17 cellular contexts compared by ENCODE assay signal in genomic region chr1:151289991-151290708, GRCh38. TPM values are rescaled to one million over a fixed set of nuclear protein-coding genes. Genes with fewer than 3 reads are reported as not detected.
DNase-seq lines count a peak whose midpoint lies in the region; ATAC-seq and TF ChIP-seq lines count a peak whose summit lies in the region.
"Had no signal": no experiment of that assay in that cellular context is flagged by ENCODE, and none has a peak within 500 bp of the region (broad histone marks: within the 10 kb centered on the region; RNA-seq: fewer than 3 reads in every experiment).

No MANE protein-coding gene starts in this region.

- TF ChIP-seq CTCF in Panc1 (IDR thresholded peaks at IDR 0.05) (no peak), PC-9 (conservative IDR thresholded peaks at IDR 0.05) (no peak)

- 0 out of 2 replicates have a peak, but pooled peaks cover 7% of the 10 kb centered on the region for H3K79me2 ChIP-seq in PC-9 (ENCODE audit: low read depth)

- H3K4me1 ChIP-seq in Panc1 (ENCODE audit: control insufficient read depth, insufficient read depth, low read length) (peaks cover 3% of the 10 kb centered on the region; the same call in 1 of the 2 replicates), PC-9 (replicated peaks; ENCODE audit: insufficient read depth) (no peaks in the 10 kb centered on the region)
- H3K4me1 ChIP-seq: adrenal gland, pancreas had no signal

- H3K4me1 Mint-ChIP-seq in immature natural killer cell = peaks cover 64 to 65% of the 10 kb centered on the region in 2 donors

- no peak for DNase-seq in activated naive CD4-positive, alpha-beta T cell treated with anti-CD3 and anti-CD28 coated beads, Interleukin-2, amount 50 U/mL, for 72 hours (ENCODE audit: low spot score in 2 of 2)
- no peak for DNase-seq in activated naive CD4-positive, alpha-beta T cell treated with anti-CD3 and anti-CD28 coated beads, Interleukin-2, amount 50 U/mL, for 16 hours
- no peak for DNase-seq in Panc1 (ENCODE audit: low read depth, low spot score)
- no peak for DNase-seq in immature natural killer cell
- no peak for DNase-seq in PC-9
- DNase-seq in ecto neural progenitor cell (ENCODE audit: low spot score) = no peak
- no peak for DNase-seq in SHP77 (lab: John Stamatoyannopoulos, UW)
- DNase-seq: activated CD4-positive, alpha-beta T cell treated with anti-CD3 and anti-CD28 coated beads, Interleukin-2, amount 50 U/mL, for 1 hour; activated T-cell treated with anti-CD3 and anti-CD28 coated beads, Interleukin-2, amount 50 U/mL, for 4 hours; glutamatergic neuron; left ventricle myocardium superior; MM.1S; NCI-H1694; NCI-H82; pancreas had no signal

- POLR2A ChIA-PET in Panc1 (lab: Charles Lee) = no interaction called here
- POLR2A ChIA-PET in PC-9 (lab: Charles Lee; ENCODE audit: unreplicated experiment) = no interaction called here

- peaks cover 7% of the 10 kb centered on the region for H3K36me3 ChIP-seq in Panc1 (ENCODE audit: control insufficient read depth, insufficient read depth, low read length)
- H3K36me3 ChIP-seq in PC-9 (ENCODE audit: low read depth) = peaks cover 8% of the 10 kb centered on the region; the same call in 1 of the 2 replicates

- peak overlapping the region; percentile 64 to 67 (median 66) for H3K4me3 Mint-ChIP-seq in immature natural killer cell
- H3K4me3 Mint-ChIP-seq: activated T-cell treated with anti-CD3 and anti-CD28 coated beads, Interleukin-2, amount 50 U/mL, for 4 hours had no signal

- no peak for ATAC-seq in activated naive CD4-positive, alpha-beta T cell treated with anti-CD3 and anti-CD28 coated beads, Interleukin-2, amount 50 U/mL, for 72 hours
- ATAC-seq in Panc1 (peak; percentile 20; the same call in 1 of the 2 replicates), GM19023 (IDR thresholded peaks at IDR 0.05; ENCODE audit: unreplicated experiment) (no peak)
- ATAC-seq: activated T-cell treated with anti-CD3 and anti-CD28 coated beads, Interleukin-2, amount 50 U/mL, for 4 hours; left ventricle myocardium superior had no signal

- CTCF ChIA-PET in Panc1 (lab: Charles Lee) (no interaction called here), PC-9 (lab: Charles Lee) (no interaction called here)

- no peaks in the 10 kb centered on the region; the same call in 1 of the 2 replicates for H4K20me1 ChIP-seq in PC-9 (ENCODE audit: insufficient read depth)

- H3K9me2 ChIP-seq in PC-9 (ENCODE audit: insufficient read depth) = no peaks in the 10 kb centered on the region

- H3K27ac Mint-ChIP-seq in activated naive CD4-positive, alpha-beta T cell treated with anti-CD3 and anti-CD28 coated beads, Interleukin-2, amount 50 U/mL, for 72 hours = peak overlapping the region; percentile 67 to 81
- peak overlapping the region; percentile 80 to 95 (median 89) for H3K27ac Mint-ChIP-seq in immature natural killer cell

- no peaks in the 10 kb centered on the region for H3K9me3 Mint-ChIP-seq in activated naive CD4-positive, alpha-beta T cell treated with anti-CD3 and anti-CD28 coated beads, Interleukin-2, amount 50 U/mL, for 72 hours
- H3K9me3 Mint-ChIP-seq in immature natural killer cell = no peaks in the 10 kb centered on the region
- H3K9me3 Mint-ChIP-seq: activated T-cell treated with anti-CD3 and anti-CD28 coated beads, Interleukin-2, amount 50 U/mL, for 4 hours had no signal

- H3K4me2 ChIP-seq in PC-9 = no peak overlapping the region

- no peak overlapping the region for H2AFZ ChIP-seq in PC-9

- peaks cover 8 to 25% (median 21%) of the 10 kb centered on the region in 3 donors for H3K27me3 Mint-ChIP-seq in immature natural killer cell (ENCODE audit: low read depth in 3 of 3)

- in situ Hi-C loops in Panc1 (cut with HindIII; ENCODE audit: low pct_unique_long_range_greater_than_20kb, low sequenced_read_pairs) = no loop called here

- H3K27ac ChIP-seq in Panc1 (ENCODE audit: low read length) (no peak overlapping the region), PC-9 (no peak overlapping the region)
- H3K27ac ChIP-seq: adrenal gland, pancreas had no signal

- H3K4me3 ChIP-seq in Panc1 (ENCODE audit: low read depth in 2 of 2, low read length in 2 of 2) = no peak overlapping the region
- H3K4me3 ChIP-seq in PC-9 = no peak overlapping the region
- H3K4me3 ChIP-seq: adrenal gland, pancreas had no signal

- H3K9me3 ChIP-seq in Panc1 (ENCODE audit: control insufficient read depth, insufficient read depth, low read depth, low read length) (no peaks in the 10 kb centered on the region), PC-9 (ENCODE audit: insufficient read depth, low read depth) (no peaks in the 10 kb centered on the region)
- H3K9me3 ChIP-seq: adrenal gland, pancreas had no signal

- no peaks in the 10 kb centered on the region for H3K36me3 Mint-ChIP-seq in activated naive CD4-positive, alpha-beta T cell treated with anti-CD3 and anti-CD28 coated beads, Interleukin-2, amount 50 U/mL, for 72 hours
- H3K36me3 Mint-ChIP-seq in immature natural killer cell = peaks cover 7 to 23% (median 13%) of the 10 kb centered on the region in 3 donors

- intact Hi-C loops in Panc1 (cut with micrococcal nuclease; ENCODE audit: unreplicated experiment) (no loop called here), PC-9 (cut with micrococcal nuclease; ENCODE audit: unreplicated experiment) (loop anchor here (10.0 kb wide), 1 partner anchor 545 kb away; the partner anchor contains the start of genes C2CD4D and RORC)

- H3F3A ChIP-seq in PC-9 (ENCODE audit: insufficient read depth, low read depth) = peaks cover 11% of the 10 kb centered on the region; the same call in 1 of the 2 replicates

- no peaks in the 10 kb centered on the region for H3K27me3 ChIP-seq in Panc1 (ENCODE audit: control insufficient read depth, insufficient read depth, low read length)
- no peaks in the 10 kb centered on the region for H3K27me3 ChIP-seq in PC-9 (ENCODE audit: insufficient read depth, low read depth)
- H3K27me3 ChIP-seq: adrenal gland, pancreas had no signal

- BruUV-seq in Panc1 (replicated peaks; lab: Mats Ljungman, UMichigan) = no TSS peak
- BruUV-seq in PC-9 (replicated peaks; lab: Mats Ljungman, UMichigan) = no TSS peak

RNA-seq across cellular contexts. Expression of gene ZNF687, which starts 8.1 kb away (rescaled TPM):
- 10 to 100 TPM; 28.0 to 29.0 TPM for total RNA-seq in activated naive CD4-positive, alpha-beta T cell treated with anti-CD3 and anti-CD28 coated beads, Interleukin-2, amount 50 U/mL, for 72 hours
- 33.3 TPM for total RNA-seq in Panc1 (2021; ENCODE audit: unreplicated experiment)
- 36.6 TPM for polyA plus RNA-seq in Panc1 (2012; ENCODE audit: insufficient read length)
- polyA plus RNA-seq in immature natural killer cell = 1 to 10 TPM in 2 of 3 donors, under 1 TPM in 1; 0.11 to 1.8 (median 1.5) TPM
- 26.6 and 28.7 TPM in 2 replicates for total RNA-seq in PC-9 (2021)

RNA-seq across cellular contexts. Expression of gene PSMD4, which starts 35.6 kb away (rescaled TPM):
- 100 to 1,000 TPM; 185 to 189 TPM for total RNA-seq in activated naive CD4-positive, alpha-beta T cell treated with anti-CD3 and anti-CD28 coated beads, Interleukin-2, amount 50 U/mL, for 72 hours
- total RNA-seq in Panc1 (2021; ENCODE audit: unreplicated experiment) (256 TPM), PC-9 (2021) (230 and 255 TPM in 2 replicates)
- polyA plus RNA-seq in Panc1 (2012; ENCODE audit: insufficient read length) = 296 TPM
- polyA plus RNA-seq in immature natural killer cell = 100 to 1,000 TPM; 246 to 364 (median 282) TPM

RNA-seq across cellular contexts. Expression of gene PI4KB, which starts 37.1 kb away (rescaled TPM):
- total RNA-seq in activated naive CD4-positive, alpha-beta T cell treated with anti-CD3 and anti-CD28 coated beads, Interleukin-2, amount 50 U/mL, for 72 hours = 10 to 100 TPM; 55.0 to 75.3 TPM
- total RNA-seq in Panc1 (2021; ENCODE audit: unreplicated experiment) (52.7 TPM), PC-9 (2021) (40.0 and 44.3 TPM in 2 replicates)
- 43.0 TPM for polyA plus RNA-seq in Panc1 (2012; ENCODE audit: insufficient read length)
- polyA plus RNA-seq in immature natural killer cell = 10 to 100 TPM; 35.1 to 65.7 (median 57.9) TPM

RNA-seq across cellular contexts. Expression of gene RFX5, which starts 56.9 kb away (rescaled TPM):
- total RNA-seq in activated naive CD4-positive, alpha-beta T cell treated with anti-CD3 and anti-CD28 coated beads, Interleukin-2, amount 50 U/mL, for 72 hours = 10 to 100 TPM; 56.9 to 61.3 TPM
- total RNA-seq in Panc1 (2021; ENCODE audit: unreplicated experiment) = 75.5 TPM
- polyA plus RNA-seq in Panc1 (2012; ENCODE audit: insufficient read length) = 38.1 TPM
- polyA plus RNA-seq in immature natural killer cell = 10 to 100 TPM; 30.0 to 37.8 (median 37.1) TPM
- 73.6 and 75.7 TPM in 2 replicates for total RNA-seq in PC-9 (2021)
